ENCODE assay signal across 1 cellular context in genomic region chr4:149409186-149410056, GRCh38.
TF ChIP-seq lines count a peak whose summit lies in the region.

No MANE protein-coding gene starts in this region.

TF ChIP-seq in GM23338, 12 proteins besides CTCF, POLR2A, EP300 and RAD21 (continued from another document):
- TF ChIP-seq REST (IDR thresholded peaks at IDR 0.05; ENCODE audit: unreplicated experiment), result no peak
- TF ChIP-seq ZNF331 (CRISPR knock-in tag; IDR thresholded peaks at IDR 0.05; ENCODE audit: low read depth), result no peak
- no peak for TF ChIP-seq STAT1 (IDR thresholded peaks at IDR 0.05; ENCODE audit: unreplicated experiment)
- no peak for TF ChIP-seq CREB1 (CRISPR knock-in tag; IDR thresholded peaks at IDR 0.05; ENCODE audit: low read depth)
- no peak for TF ChIP-seq ETS1 (IDR thresholded peaks at IDR 0.05)
- no peak for TF ChIP-seq POLR2AphosphoS5 (IDR thresholded peaks at IDR 0.05; ENCODE audit: low read depth)
- no peak for TF ChIP-seq EZH2phosphoT487 (IDR thresholded peaks at IDR 0.05; ENCODE audit: unreplicated experiment)
- no peak for TF ChIP-seq NANOG (IDR thresholded peaks at IDR 0.05; ENCODE audit: borderline replicate concordance)
